17 cellular contexts compared by ENCODE assay signal in the genomic region with DNA sequence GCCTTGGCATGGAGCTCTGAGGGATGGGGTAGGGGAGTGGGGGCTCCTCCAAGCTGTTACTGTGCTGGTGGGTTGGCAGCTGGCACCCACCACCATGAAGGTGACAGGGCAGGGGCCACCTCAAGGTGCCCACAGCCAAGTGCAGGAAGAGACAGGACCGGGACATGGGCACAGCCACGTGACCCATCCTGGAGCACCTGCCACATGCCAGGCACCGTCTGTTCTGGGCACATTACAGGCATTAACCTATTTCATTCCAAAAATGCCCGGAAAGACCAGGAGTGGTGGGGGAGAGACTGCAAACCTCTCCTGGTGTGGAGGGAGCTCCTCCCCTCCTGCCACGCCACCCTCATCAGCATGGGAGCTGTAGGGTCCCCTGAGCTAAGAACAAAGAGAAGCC. TPM values are rescaled to one million over a fixed set of nuclear protein-coding genes. Genes with fewer than 3 reads are reported as not detected.
A peak's percentile ranks its signal among the peaks of the same experiment; 100 is the strongest.
DNase-seq lines count a peak whose midpoint lies in the region; ATAC-seq, FAIRE-seq and TF ChIP-seq lines count a peak whose summit lies in the region.
"Had no signal": no experiment of that assay in that cellular context is flagged by ENCODE, and none has a peak within 500 bp of the region (broad histone marks: within the 10 kb centered on the region; RNA-seq: fewer than 3 reads in every experiment).

No MANE protein-coding gene starts in this region.

- H3F3A ChIP-seq in neural cell (ENCODE audit: insufficient read depth, low read length, poor library complexity, severe bottlenecking) = no peaks in the 10 kb centered on the region

- H3K9me2 ChIP-seq in neural cell (ENCODE audit: insufficient read depth, low read length) = no peaks in the 10 kb centered on the region

- H3K9me3 ChIP-seq in right cardiac atrium (ENCODE audit: control insufficient read depth, low read length) = no peaks in the 10 kb centered on the region
- no peaks in the 10 kb centered on the region for H3K9me3 ChIP-seq in neural cell (ENCODE audit: low read length)
- H3K9me3 ChIP-seq in vagina = no peaks in the 10 kb centered on the region
- H3K9me3 ChIP-seq: A549, SJCRH30 had no signal

- no peak for TF ChIP-seq POLR2A in vagina (IDR thresholded peaks at IDR 0.05)

- intact Hi-C loops in left ventricle myocardium superior (cut with micrococcal nuclease) (no loop called here), right cardiac atrium (cut with DNase I) (no loop called here), vagina (cut with DNase I) (no loop called here)

- TF ChIP-seq EP300 in neural cell (conservative IDR thresholded peaks at IDR 0.05; ENCODE audit: poor library complexity, severe bottlenecking) = no peak

- FAIRE-seq in HTR-8/SVneo (lab: Jason Lieb, UNC) = no peak
- FAIRE-seq: A549 had no signal

- no peak overlapping the region for H3K27ac ChIP-seq in right cardiac atrium (ENCODE audit: low read length)
- H3K27ac ChIP-seq in caudate nucleus (ENCODE audit: low read depth, low read length) = peak overlapping the region; percentile 78
- H3K27ac ChIP-seq in neural cell (ENCODE audit: low read length) = no peak overlapping the region
- no peak overlapping the region for H3K27ac ChIP-seq in vagina
- H3K27ac ChIP-seq: A549, SJCRH30 had no signal

- DNase-seq in left ventricle myocardium superior = no peak
- no peak for DNase-seq in right cardiac atrium
- DNase-seq in caudate nucleus (lab: John Stamatoyannopoulos, UW) = peak in 1 of 61 donors; percentile 88
- DNase-seq in middle frontal gyrus (ENCODE audit: extremely low spot score, low spot score) = no peak
- DNase-seq in vagina (ENCODE audit: extremely low spot score in 2 of 2) = no peak
- no peak for DNase-seq in HTR-8/SVneo (ENCODE audit: insufficient read length, low spot score)
- DNase-seq: COR-L47; EL; H7; NCI-H1105; NCI-H187; NCI-H446; NK-92 treated with Interleukin-12 subunit alpha and Interleukin-12 subunit beta, amount 100 ng/mL, for 24 hours; SJCRH30 had no signal

- H3K4me1 ChIP-seq in right cardiac atrium (ENCODE audit: control insufficient read depth, insufficient read depth, low read length) (peaks cover 2% of the 10 kb centered on the region), vagina (peaks cover 4% of the 10 kb centered on the region)
- H3K4me1 ChIP-seq: A549, SJCRH30 had no signal

- no peak overlapping the region for H2AFZ ChIP-seq in neural cell (ENCODE audit: low read depth, low read length)

- H3K4me3 ChIP-seq in right cardiac atrium (ENCODE audit: low read length) (no peak overlapping the region), neural cell (ENCODE audit: low read length) (no peak overlapping the region), vagina (no peak overlapping the region)
- H3K4me3 ChIP-seq: A549, SJCRH30 had no signal

- H4K20me1 ChIP-seq in neural cell (ENCODE audit: insufficient read depth) = no peaks in the 10 kb centered on the region

- no peak overlapping the region for H3K4me2 ChIP-seq in neural cell (ENCODE audit: low read length)
- H3K4me2 ChIP-seq: A549 had no signal

- no peak for TF ChIP-seq CTCF in neural cell (IDR thresholded peaks at IDR 0.05; ENCODE audit: poor library complexity, severe bottlenecking)
- TF ChIP-seq CTCF in vagina (IDR thresholded peaks at IDR 0.05) = no peak

- H3K27me3 ChIP-seq in right cardiac atrium (ENCODE audit: control insufficient read depth, insufficient read depth) = no peaks in the 10 kb centered on the region
- no peaks in the 10 kb centered on the region for H3K27me3 ChIP-seq in neural cell (ENCODE audit: insufficient read depth, low read depth, low read length)
- H3K27me3 ChIP-seq in vagina = no peaks in the 10 kb centered on the region

- TF ChIP-seq RAD21 in neural cell (conservative IDR thresholded peaks at IDR 0.05) = no peak

- H3K79me2 ChIP-seq in neural cell (replicated peaks; ENCODE audit: insufficient read depth, low read length) = no peaks in the 10 kb centered on the region

- H3K36me3 ChIP-seq in neural cell (ENCODE audit: insufficient read depth, low read length) = no peaks in the 10 kb centered on the region
- no peaks in the 10 kb centered on the region for H3K36me3 ChIP-seq in vagina
- H3K36me3 ChIP-seq: SJCRH30 had no signal

- H3K9ac ChIP-seq in neural cell (ENCODE audit: low read length) = peak overlapping the region; percentile 47

- ATAC-seq in left ventricle myocardium superior = peak; percentile 11
- ATAC-seq in right cardiac atrium = no peak
- ATAC-seq: A549 had no signal

- 74% methylated on average over 5 of the region's 5 CpGs for WGBS in right cardiac atrium

TF ChIP-seq in neural cell, 6 proteins besides CTCF, POLR2A, EP300 and RAD21:
- TF ChIP-seq EZH2 (IDR thresholded peaks at IDR 0.05; ENCODE audit: borderline replicate concordance, insufficient read depth, low read length, poor library complexity, severe bottlenecking) (no peak), SMC3 (conservative IDR thresholded peaks at IDR 0.05; ENCODE audit: poor library complexity) (no peak), MXI1 (conservative IDR thresholded peaks at IDR 0.05; ENCODE audit: poor library complexity, severe bottlenecking) (no peak)

RNA-seq across cellular contexts. Expression of a gene that starts 56.7 kb away (rescaled TPM):
- total RNA-seq in left ventricle myocardium superior (98.4 TPM), right cardiac atrium (100 to 1,000 TPM in 2 of 4 donors, 10 to 100 TPM in 2; 79.7 to 134 (median 106) TPM), vagina (3.2 TPM)
- polyA plus RNA-seq in right cardiac atrium (105 TPM), neural cell (67.3 and 96.3 TPM in 2 replicates)
- polyA minus RNA-seq in neural cell = 60.1 and 63.3 TPM in 2 replicates
- polyA plus RNA-seq: CD14-positive monocyte had no signal

Comparison
In these comparisons a context has a peak if more than half of its experiments do, and no peak if none do; other contexts are left out.
1. RNA of a gene that starts 56.7 kb away (total RNA-seq): 79.7 to 134 TPM in right cardiac atrium and 98.4 TPM in left ventricle myocardium superior (single experiment); 3.2 TPM in vagina (single experiment); every median in the first group is over 10 times any median in the second.